In the genomic region with DNA sequence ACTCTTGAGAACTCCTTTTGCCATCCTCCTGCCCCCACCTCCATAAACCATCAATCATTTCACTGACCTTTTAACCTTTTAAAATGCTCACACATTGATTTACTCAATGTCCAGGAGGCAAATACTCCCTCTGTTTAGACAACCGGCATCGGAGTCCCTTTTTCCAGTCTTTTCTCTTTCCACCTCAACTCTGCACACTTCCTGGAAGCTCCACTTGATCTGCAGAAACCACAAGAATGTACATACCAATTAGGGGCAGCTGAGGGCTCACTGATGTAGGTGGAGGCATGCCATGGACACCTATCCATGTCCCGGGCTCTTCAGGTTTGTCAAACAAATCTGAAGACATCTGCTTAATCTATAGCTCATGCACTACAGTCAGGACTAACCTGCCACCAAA, we compare ENCODE assay signal across 23 cellular contexts. TPM values are rescaled to one million over a fixed set of nuclear protein-coding genes. Genes with fewer than 3 reads are reported as not detected.
"Had no signal": no experiment of that assay in that cellular context is flagged by ENCODE, and none has a peak within 500 bp of the region (broad histone marks: within the 10 kb centered on the region; RNA-seq: fewer than 3 reads in every experiment).

No MANE protein-coding gene starts in this region.

- H3K27ac ChIP-seq: Peyer's patch, RWPE1, SJSA1, VCaP had no signal

- H3K27ac Mint-ChIP-seq: activated CD4-positive, alpha-beta memory T cell treated with anti-CD3 and anti-CD28 coated beads for 36 hours; activated CD4-positive, alpha-beta T cell treated with anti-CD3 and anti-CD28 coated beads, Interleukin-2, amount 10 ng/mL, durations not matched to agents 7 days and 5 days; activated naive CD4-positive, alpha-beta T cell treated with anti-CD3 and anti-CD28 coated beads for 36 hours; activated naive CD8-positive, alpha-beta T cell; T-cell had no signal

- H3K9me3 ChIP-seq: Peyer's patch, SJSA1 had no signal

- H3K36me3 ChIP-seq: Peyer's patch, SJSA1 had no signal

- H3K4me3 ChIP-seq: Peyer's patch, SJSA1 had no signal

- H3K36me3 Mint-ChIP-seq: activated CD4-positive, alpha-beta memory T cell treated with anti-CD3 and anti-CD28 coated beads for 36 hours; activated naive CD8-positive, alpha-beta T cell; T-cell had no signal

- H3K27me3 ChIP-seq: Peyer's patch had no signal

- H3K27me3 Mint-ChIP-seq: activated CD4-positive, alpha-beta memory T cell treated with anti-CD3 and anti-CD28 coated beads for 36 hours; activated naive CD8-positive, alpha-beta T cell had no signal

- H3K9me3 Mint-ChIP-seq: activated CD4-positive, alpha-beta memory T cell treated with anti-CD3 and anti-CD28 coated beads for 36 hours; activated CD4-positive, alpha-beta T cell treated with anti-CD3 and anti-CD28 coated beads, Interleukin-2, amount 10 ng/mL, durations not matched to agents 7 days and 5 days; activated naive CD4-positive, alpha-beta T cell treated with anti-CD3 and anti-CD28 coated beads for 36 hours; activated T-cell treated with anti-CD3 and anti-CD28 coated beads, Interleukin-2, amount 50 U/mL, for 4 hours; T-cell had no signal

- H3K4me3 Mint-ChIP-seq: activated CD4-positive, alpha-beta memory T cell treated with anti-CD3 and anti-CD28 coated beads for 36 hours; activated CD4-positive, alpha-beta T cell treated with anti-CD3 and anti-CD28 coated beads, Interleukin-2, amount 10 ng/mL, durations not matched to agents 7 days and 5 days; activated naive CD4-positive, alpha-beta T cell treated with anti-CD3 and anti-CD28 coated beads for 36 hours; activated naive CD8-positive, alpha-beta T cell; activated T-cell treated with anti-CD3 and anti-CD28 coated beads, Interleukin-2, amount 50 U/mL, for 4 hours; T-cell had no signal

- DNase-seq: activated CD4-positive, alpha-beta memory T cell treated with anti-CD3 and anti-CD28 coated beads for 36 hours; activated CD4-positive, alpha-beta T cell treated with anti-CD3 and anti-CD28 coated beads, Interleukin-2, amount 10 ng/mL, durations not matched to agents 7 days and 5 days; activated CD4-positive, CD25-positive, alpha-beta regulatory T cell; activated CD8-positive, alpha-beta memory T cell treated with anti-CD3 and anti-CD28 coated beads for 24 hours; activated gamma-delta T cell; activated naive CD4-positive, alpha-beta T cell treated with anti-CD3 and anti-CD28 coated beads for 36 hours; activated T-cell treated with anti-CD3 and anti-CD28 coated beads, Interleukin-2, amount 50 U/mL, for 4 hours; caudate nucleus; Kasumi-1; KBM-7; NCI-H1092; NCI-H1417; NCI-H2081; NCI-H510A treated with DMSO at 0.1 percent for 48 hours; Peyer's patch; Right ventricle myocardium superior; T-cell; T-helper 2 cell had no signal

- ATAC-seq: activated T-cell treated with anti-CD3 and anti-CD28 coated beads, Interleukin-2, amount 50 U/mL, for 4 hours; T-cell had no signal

RNA-seq across cellular contexts. Expression of a gene that starts 24.8 kb away (rescaled TPM):
- total RNA-seq: activated T-cell treated with anti-CD3 and anti-CD28 coated beads, Interleukin-2, amount 50 U/mL, for 4 hours had no signal
- polyA plus RNA-seq: adipose tissue had no signal
